In the genomic region with DNA sequence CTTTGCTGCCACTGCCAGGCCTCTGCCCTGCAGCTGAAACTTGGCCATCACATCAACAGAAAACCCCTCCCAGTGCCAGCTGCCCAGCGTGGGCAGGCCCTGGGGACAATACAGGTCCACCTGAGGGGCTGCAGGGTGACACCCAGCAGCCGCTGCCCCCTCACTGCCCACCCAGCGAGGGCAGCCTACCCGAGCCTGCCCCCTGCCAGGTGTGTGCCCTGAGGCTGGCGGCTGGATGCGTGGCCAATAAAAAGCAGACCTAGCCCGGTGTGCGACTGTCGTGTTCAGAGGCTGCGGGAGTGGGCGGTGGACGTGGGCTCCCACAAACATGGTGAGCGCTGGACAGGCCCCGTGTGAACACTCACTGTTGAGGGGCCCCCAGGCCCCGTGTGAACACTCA, we compare ENCODE assay signal across 20 cellular contexts. TPM values are rescaled to one million over a fixed set of nuclear protein-coding genes. Genes with fewer than 3 reads are reported as not detected.
DNase-seq lines count a peak whose midpoint lies in the region; ATAC-seq and TF ChIP-seq lines count a peak whose summit lies in the region.
"Had no signal": no experiment of that assay in that cellular context is flagged by ENCODE, and none has a peak within 500 bp of the region (broad histone marks: within the 10 kb centered on the region; RNA-seq: fewer than 3 reads in every experiment).

No MANE protein-coding gene starts in this region.

- H3K4me1 ChIP-seq in heart right ventricle (peaks cover 20 to 54% (median 41%) of the 10 kb centered on the region in 9 donors), A673 (ENCODE audit: insufficient read depth, low read length, poor library complexity, severe bottlenecking) (no peaks in the 10 kb centered on the region), HEK293 (ENCODE audit: control insufficient read depth, insufficient read depth, low read length) (no peaks in the 10 kb centered on the region), psoas muscle (peaks cover 34% of the 10 kb centered on the region)
- H3K4me1 ChIP-seq: BE2C had no signal

- ATAC-seq in heart right ventricle, result no peak
- ATAC-seq in left ventricle myocardium superior, result no peak
- no peak for ATAC-seq in psoas muscle
- ATAC-seq in GM18520 (IDR thresholded peaks at IDR 0.05; ENCODE audit: unreplicated experiment), result no peak
- ATAC-seq in activated CD4-positive, CD25-positive, alpha-beta regulatory T cell treated with anti-CD3 and anti-CD28 coated beads, Interleukin-2, amount 50 U/mL, for 24 hours, result no peak
- ATAC-seq in HG02759 (IDR thresholded peaks at IDR 0.05; ENCODE audit: unreplicated experiment), result no peak
- ATAC-seq: GM23338 had no signal

- peak overlapping the region in 6 of 10 donors; percentile 25 to 69 (median 56) for H3K27ac ChIP-seq in heart right ventricle
- no peak overlapping the region for H3K27ac ChIP-seq in A673 (ENCODE audit: low read depth, low read length, poor library complexity, severe bottlenecking)
- no peak overlapping the region for H3K27ac ChIP-seq in HEK293 (ENCODE audit: extremely low read depth, low read depth, low read length)
- peak overlapping the region; percentile 23 for H3K27ac ChIP-seq in psoas muscle
- H3K27ac ChIP-seq: C4-2B had no signal

- 86 to 87% methylated on average over 15 of the region's 15 CpGs for WGBS in heart right ventricle, 2 donors
- 81 to 91% (median 84%) methylated on average over 15 of the region's 15 CpGs for WGBS in psoas muscle, 3 donors

- H3K27me3 ChIP-seq in heart right ventricle (no peaks in the 10 kb centered on the region), A673 (replicated peaks; ENCODE audit: insufficient read depth, low read depth, low read length, poor library complexity) (no peaks in the 10 kb centered on the region), psoas muscle (ENCODE audit: insufficient read depth in 3 of 3, low read length in 2 of 3) (no peaks in the 10 kb centered on the region)
- H3K27me3 ChIP-seq: BE2C had no signal

- CTCF ChIA-PET in A673 (lab: Charles Lee) (no interaction called here), HEK293 (lab: Yijun Ruan, JAX) (no interaction called here)

- H3K36me3 ChIP-seq in heart right ventricle (peaks cover 0 to 53% (median 15%) of the 10 kb centered on the region in 9 donors), A673 (ENCODE audit: insufficient read depth, low read length, poor library complexity, severe bottlenecking) (peaks cover 14% of the 10 kb centered on the region), HEK293 (ENCODE audit: control insufficient read depth in 2 of 2, insufficient read depth in 1 of 2, low read length in 2 of 2) (peaks cover 0 to 22% of the 10 kb centered on the region in 2 experiments; a peak in 1 of 3 replicates), psoas muscle (ENCODE audit: insufficient read depth in 1 of 2, low read depth in 1 of 2) (peaks cover 0 to 23% of the 10 kb centered on the region in 2 donors)

- H3K9me3 ChIP-seq in heart right ventricle, result no peaks in the 10 kb centered on the region
- H3K9me3 ChIP-seq in A673 (ENCODE audit: low read depth, low read length, poor library complexity, severe bottlenecking), result no peaks in the 10 kb centered on the region
- H3K9me3 ChIP-seq in HEK293 (ENCODE audit: control insufficient read depth, insufficient read depth, low read depth, low read length), result no peaks in the 10 kb centered on the region
- no peaks in the 10 kb centered on the region for H3K9me3 ChIP-seq in psoas muscle
- H3K9me3 ChIP-seq: BE2C, Caco-2 had no signal

- no peak for DNase-seq in heart right ventricle
- no peak for DNase-seq in left ventricle myocardium superior
- DNase-seq in A673 (ENCODE audit: low spot score), result no peak
- no peak for DNase-seq in psoas muscle
- DNase-seq: 8988T; BE2C; Caco-2; CD4-positive, alpha-beta T cell; DMS153; DMS79; GDM1; HCEC 1CT; HFFc6 had no signal

- POLR2A ChIA-PET in A673 (lab: Charles Lee; ENCODE audit: low non-redundant PET), result no interaction called here
- POLR2A ChIA-PET in HEK293 (lab: Yijun Ruan, JAX), result no interaction called here

- TF ChIP-seq CTCF in heart right ventricle (IDR thresholded peaks at IDR 0.05) (no peak), A673 (conservative IDR thresholded peaks at IDR 0.05; ENCODE audit: low read depth, low read length) (no peak), HEK293 (tag by site-specific recombination; IDR thresholded peaks at IDR 0.05) (no peak), psoas muscle (IDR thresholded peaks at IDR 0.05) (no peak)

- no peak overlapping the region for H3K4me3 ChIP-seq in heart right ventricle
- no peak overlapping the region for H3K4me3 ChIP-seq in A673 (ENCODE audit: low read depth, low read length, poor library complexity, severe bottlenecking)
- no peak overlapping the region for H3K4me3 ChIP-seq in HEK293 (ENCODE audit: low read depth, low read length)
- no peak overlapping the region for H3K4me3 ChIP-seq in psoas muscle
- H3K4me3 ChIP-seq: GM23338 had no signal

- TSS peak; percentile 69 for BruUV-seq in A673 (replicated peaks; lab: Mats Ljungman, UMichigan)

- intact Hi-C loops in heart right ventricle (cut with DNase I), result no loop called here
- intact Hi-C loops in left ventricle myocardium superior (cut with micrococcal nuclease), result no loop called here
- intact Hi-C loops in A673 (cut with micrococcal nuclease; ENCODE audit: unreplicated experiment), result no loop called here
- intact Hi-C loops in psoas muscle (cut with DNase I), result no loop called here

TF ChIP-seq in HEK293, 187 proteins besides CTCF, POLR2A, EP300 and RAD21:
- no peak for TF ChIP-seq SCRT1 (tag by site-specific recombination; IDR thresholded peaks at IDR 0.05; ENCODE audit: borderline replicate concordance)
- peak; percentile 46 for TF ChIP-seq ZFHX2 (tag by site-specific recombination; conservative IDR thresholded peaks at IDR 0.05)
TF ChIP-seq in HEK293: peak in this region for 1.

RNA-seq across cellular contexts. Expression of a gene that starts 4.7 kb away (rescaled TPM):
- total RNA-seq in heart right ventricle, result 100 to 1,000 TPM; 159 to 295 (median 195) TPM
- 100 to 1,000 TPM in 1 of 2 donors, 10 to 100 TPM in 1; 74.6 to 220 TPM for polyA plus RNA-seq in heart right ventricle
- total RNA-seq in left ventricle myocardium superior, result 226 TPM
- 0.37 and 0.52 TPM in 2 replicates for total RNA-seq in A673 (2021)
- total RNA-seq in psoas muscle, result 100 to 1,000 TPM; 201 to 359 (median 278) TPM
- polyA plus RNA-seq in psoas muscle, result 100 to 1,000 TPM; 187 to 394 (median 300) TPM
- polyA plus RNA-seq: IgD-negative memory B cell had no signal

RNA-seq across cellular contexts. Expression of a gene that starts 29.9 kb away (rescaled TPM):
- total RNA-seq in heart right ventricle (10 to 100 TPM; 22.5 to 40.1 (median 27.7) TPM), left ventricle myocardium superior (30.4 TPM), A673 (2021) (70.9 and 74.2 TPM in 2 replicates), psoas muscle (10 to 100 TPM; 16.4 to 26.3 (median 23.4) TPM)
- polyA plus RNA-seq in heart right ventricle (10 to 100 TPM; 27.0 to 73.8 TPM), psoas muscle (10 to 100 TPM; 12.0 to 29.1 (median 12.8) TPM)

RNA-seq across cellular contexts. Expression of a gene that starts 33.6 kb away (rescaled TPM):
- total RNA-seq in heart right ventricle (10 to 100 TPM; 43.3 to 69.6 (median 50.8) TPM), left ventricle myocardium superior (65.1 TPM), A673 (2021) (79.6 and 83.0 TPM in 2 replicates), psoas muscle (100 to 1,000 TPM in 1 of 4 donors, 10 to 100 TPM in 3; 55.8 to 105 (median 84.5) TPM)
- polyA plus RNA-seq in heart right ventricle (100 to 1,000 TPM in 1 of 2 donors, 10 to 100 TPM in 1; 78.6 to 203 TPM), psoas muscle (100 to 1,000 TPM; 147 to 233 (median 233) TPM)

Comparison
In these comparisons a context has a peak if more than half of its experiments do, and no peak if none do; other contexts are left out.
1. H3K27ac ChIP-seq: peak in heart right ventricle (6 of 10) and psoas muscle (single experiment); none in A673 (single experiment) and HEK293 (single experiment).
2. RNA of a gene that starts 4.7 kb away (total RNA-seq): 201 to 359 TPM in psoas muscle, 226 TPM in left ventricle myocardium superior (single experiment) and 159 to 295 TPM in heart right ventricle; 0.37 to 0.52 TPM in A673; every median in the first group is over 100 times any median in the second.